In genomic region chrX:122622800-122623199, GRCh38 we compare ENCODE assay signal across 17 cellular contexts.
"Had no signal": no experiment of that assay in that cellular context is flagged by ENCODE, and none has a peak within 500 bp of the region (broad histone marks: within the 10 kb centered on the region; RNA-seq: fewer than 3 reads in every experiment).

No MANE protein-coding gene starts in this region.

- ATAC-seq: activated CD8-positive, alpha-beta T cell treated with anti-CD3 and anti-CD28 coated beads for 36 hours; activated T-cell treated with anti-CD3 and anti-CD28 coated beads, Interleukin-2, amount 50 U/mL, for 4 hours; body of pancreas; foreskin keratinocyte; lower lobe of right lung; psoas muscle; stimulated activated effector memory CD8-positive, alpha-beta T cell treated with anti-CD3 and anti-CD28 coated beads, Interleukin-12 subunit alpha, Interleukin-12 subunit beta, amount 100 ng/mL, for 72 hours; T-helper 17 cell had no signal

- DNase-seq: activated CD4-positive, alpha-beta T cell treated with anti-CD3 and anti-CD28 coated beads for 48 hours; activated CD8-positive, alpha-beta T cell treated with anti-CD3 and anti-CD28 coated beads for 36 hours; activated effector memory CD4-positive, alpha-beta T cell treated with anti-CD3 and anti-CD28 coated beads, Interleukin-2, amount 50 U/mL, for 16 hours; activated T-cell treated with anti-CD3 and anti-CD28 coated beads, Interleukin-2, amount 50 U/mL, for 4 hours; body of pancreas; central memory CD4-positive, alpha-beta T cell; effector CD4-positive, alpha-beta T cell; esophagus squamous epithelium; foreskin keratinocyte; head of caudate nucleus; immature natural killer cell; lower lobe of right lung; nephron progenitor cell; psoas muscle; stimulated activated CD4-positive, alpha-beta T cell treated with anti-CD3 and anti-CD28 coated beads, Interleukin-2, amount 100 ng/mL, for 24 hours; T-helper 17 cell had no signal
